ENCODE assay signal across 27 cellular contexts in the genomic region with DNA sequence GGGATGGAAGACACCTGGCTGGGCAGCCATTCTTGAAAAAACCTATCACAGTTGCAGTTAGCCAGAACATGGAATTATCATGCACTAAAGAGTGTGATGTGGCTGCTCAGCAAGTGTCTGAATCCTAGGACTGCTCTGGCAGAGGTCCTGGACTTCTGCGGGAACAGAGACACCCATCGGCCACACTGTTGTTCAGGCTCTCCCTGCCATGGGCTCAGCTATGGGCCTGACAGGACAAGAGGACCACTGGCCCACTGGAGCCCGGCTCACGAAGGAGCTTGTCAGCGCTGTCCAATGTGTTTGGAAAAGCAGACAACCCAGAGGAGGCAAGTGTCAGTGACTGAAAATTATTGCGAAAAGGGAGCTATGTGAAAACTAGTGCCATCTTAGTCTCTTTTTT.
"Had no signal": no experiment of that assay in that cellular context is flagged by ENCODE, and none has a peak within 500 bp of the region (broad histone marks: within the 10 kb centered on the region; RNA-seq: fewer than 3 reads in every experiment).

No MANE protein-coding gene starts in this region.

- H3K9me3 Mint-ChIP-seq: activated naive CD8-positive, alpha-beta T cell treated with anti-CD3 and anti-CD28 coated beads, Interleukin-2, amount 10 ng/mL, durations not matched to agents 7 days and 5 days; T-helper 1 cell treated with Interleukin-12 subunit alpha and Interleukin-12 subunit beta and Interleukin-4 antibody, amounts not matched to agents 30 μg/mL and 1 μg/mL, for 36 hours had no signal

- H3K27me3 Mint-ChIP-seq: activated naive CD8-positive, alpha-beta T cell treated with anti-CD3 and anti-CD28 coated beads, Interleukin-2, amount 10 ng/mL, durations not matched to agents 7 days and 5 days had no signal

- H3K27ac Mint-ChIP-seq: activated CD8-positive, alpha-beta T cell treated with anti-CD3 and anti-CD28 coated beads, Interleukin-2, amount 10 ng/mL, durations not matched to agents 7 days and 5 days; activated naive CD8-positive, alpha-beta T cell treated with anti-CD3 and anti-CD28 coated beads, Interleukin-2, amount 10 ng/mL, durations not matched to agents 7 days and 5 days; T-helper 1 cell treated with Interleukin-12 subunit alpha and Interleukin-12 subunit beta and Interleukin-4 antibody, amounts not matched to agents 30 μg/mL and 1 μg/mL, for 36 hours had no signal

- ATAC-seq: activated CD4-positive, CD25-positive, alpha-beta regulatory T cell treated with anti-CD3 and anti-CD28 coated beads, Interleukin-2, amount 50 U/mL, for 24 hours; activated CD8-positive, alpha-beta T cell treated with anti-CD3 and anti-CD28 coated beads, Interleukin-2, amount 10 ng/mL, durations not matched to agents 7 days and 5 days; body of pancreas; Panc1 had no signal

- DNase-seq: activated CD4-positive, alpha-beta T cell treated with anti-CD3 and anti-CD28 coated beads for 4 hours; activated CD4-positive, alpha-beta T cell treated with anti-CD3 and anti-CD28 coated beads, Interleukin-2, amount 50 U/mL, for 4 hours; activated CD8-positive, alpha-beta memory T cell treated with anti-CD3 and anti-CD28 coated beads, Interleukin-2, amount 50 U/mL, for 48 hours; activated CD8-positive, alpha-beta T cell treated with anti-CD3 and anti-CD28 coated beads, Interleukin-2, amount 10 ng/mL, durations not matched to agents 7 days and 5 days; activated naive CD4-positive, alpha-beta T cell treated with anti-CD3 and anti-CD28 coated beads, Interleukin-2, amount 50 U/mL, for 16 hours; activated naive CD8-positive, alpha-beta T cell treated with anti-CD3 and anti-CD28 coated beads, Interleukin-2, amount 10 ng/mL, durations not matched to agents 7 days and 5 days; activated T-cell treated with anti-CD3 and anti-CD28 coated beads, Interleukin-2, amount 50 U/mL, for 1 hour; adrenal gland; anterior cingulate cortex; body of pancreas; Kasumi-1; KBM-7; NCI-H1048; NCI-H1417; NCI-H1930; NCI-H2171 treated with DMSO at 0.1 percent for 48 hours; NCI-H226; NCI-H774; NK-92 treated with Interleukin-12 subunit alpha and Interleukin-12 subunit beta, amount 100 ng/mL, for 24 hours; OCI-M1; RPMI8226; SHP77 had no signal

- H3K4me3 ChIP-seq: adrenal gland, body of pancreas, SJSA1 had no signal

- H3K4me1 ChIP-seq: adrenal gland, body of pancreas had no signal

- H3K36me3 ChIP-seq: adrenal gland, SJSA1 had no signal

- H3K27me3 ChIP-seq: adrenal gland, body of pancreas, SJSA1 had no signal

- H3K4me1 Mint-ChIP-seq: activated naive CD8-positive, alpha-beta T cell treated with anti-CD3 and anti-CD28 coated beads, Interleukin-2, amount 10 ng/mL, durations not matched to agents 7 days and 5 days had no signal

- FAIRE-seq: bronchial epithelial cell had no signal

- H3K36me3 Mint-ChIP-seq: activated naive CD8-positive, alpha-beta T cell treated with anti-CD3 and anti-CD28 coated beads, Interleukin-2, amount 10 ng/mL, durations not matched to agents 7 days and 5 days had no signal

- H3K27ac ChIP-seq: adrenal gland, body of pancreas, SJSA1 had no signal

- H3K9me3 ChIP-seq: adrenal gland, body of pancreas, SJSA1 had no signal

- H3K4me3 Mint-ChIP-seq: activated CD8-positive, alpha-beta T cell treated with anti-CD3 and anti-CD28 coated beads, Interleukin-2, amount 10 ng/mL, durations not matched to agents 7 days and 5 days; activated naive CD8-positive, alpha-beta T cell treated with anti-CD3 and anti-CD28 coated beads, Interleukin-2, amount 10 ng/mL, durations not matched to agents 7 days and 5 days; T-helper 1 cell treated with Interleukin-12 subunit alpha and Interleukin-12 subunit beta and Interleukin-4 antibody, amounts not matched to agents 30 μg/mL and 1 μg/mL, for 36 hours had no signal
